In the genomic region with DNA sequence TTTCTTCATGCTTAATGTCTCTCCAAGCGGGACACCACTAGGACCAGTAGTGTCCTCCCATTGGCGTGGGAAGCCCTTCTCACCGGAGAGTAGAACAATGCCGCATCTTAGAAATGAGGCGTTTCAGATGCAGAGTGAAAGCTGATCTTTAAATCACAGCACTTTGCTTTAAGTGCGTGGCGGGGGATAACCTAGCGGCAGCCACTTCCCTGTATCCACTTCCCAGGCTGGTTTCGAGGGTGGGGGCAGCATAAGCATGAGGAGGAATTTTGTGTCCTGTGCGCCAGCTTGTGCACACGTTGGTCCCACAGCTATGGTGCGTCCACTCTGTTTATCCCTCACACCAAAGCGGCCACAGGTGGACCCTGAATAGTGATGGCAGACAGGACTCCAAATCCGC, we compare ENCODE assay signal across 10 cellular contexts.
DNase-seq lines count a peak whose midpoint lies in the region; ATAC-seq, FAIRE-seq and TF ChIP-seq lines count a peak whose summit lies in the region.
"Had no signal": no experiment of that assay in that cellular context is flagged by ENCODE, and none has a peak within 500 bp of the region (broad histone marks: within the 10 kb centered on the region; RNA-seq: fewer than 3 reads in every experiment).

No MANE protein-coding gene starts in this region.

- intact Hi-C loops in vagina (cut with DNase I) = no loop called here

- no peak for FAIRE-seq in GM19239 (lab: Jason Lieb, UNC)

- H3K4me3 ChIP-seq in vagina = no peak overlapping the region

- TF ChIP-seq CTCF in vagina (IDR thresholded peaks at IDR 0.05) = no peak

- H3K27me3 ChIP-seq in vagina = no peaks in the 10 kb centered on the region

- H3K36me3 Mint-ChIP-seq in stimulated activated naive CD8-positive, alpha-beta T cell treated with anti-CD3 and anti-CD28 coated beads, Interleukin-15, Interleukin-2, amounts not matched to agents 100 ng/mL and 50 ng/mL, for 24 hours (ENCODE audit: low read depth) = peaks cover 34% of the 10 kb centered on the region
- peaks cover 9 to 59% of the 10 kb centered on the region in 2 donors for H3K36me3 Mint-ChIP-seq in activated naive CD4-positive, alpha-beta T cell treated with anti-CD3 and anti-CD28 coated beads, Interleukin-2, amount 50 U/mL, for 72 hours
- peaks cover 7% of the 10 kb centered on the region for H3K36me3 Mint-ChIP-seq in natural killer cell treated with Interleukin-12 subunit alpha and Interleukin-12 subunit beta and Interleukin-15 and Interleukin-18, amount 100 ng/mL, for 72 hours

- TF ChIP-seq POLR2A in vagina (IDR thresholded peaks at IDR 0.05) = no peak

- peaks cover 80% of the 10 kb centered on the region for H3K4me1 ChIP-seq in vagina

- no peak for ATAC-seq in stimulated activated naive CD8-positive, alpha-beta T cell treated with anti-CD3 and anti-CD28 coated beads, Interleukin-15, amount 100 ng/mL, for 72 hours
- ATAC-seq in activated naive CD4-positive, alpha-beta T cell treated with anti-CD3 and anti-CD28 coated beads, Interleukin-2, amount 50 U/mL, for 72 hours = no peak
- ATAC-seq in natural killer cell treated with Interleukin-12 subunit alpha and Interleukin-12 subunit beta and Interleukin-15 and Interleukin-18, amount 100 ng/mL, for 72 hours = no peak
- ATAC-seq in GM21737 (IDR thresholded peaks at IDR 0.05; ENCODE audit: unreplicated experiment) = no peak
- no peak for ATAC-seq in HG03571 (IDR thresholded peaks at IDR 0.05; ENCODE audit: unreplicated experiment)

- H3K36me3 ChIP-seq in vagina = no peaks in the 10 kb centered on the region

- no peaks in the 10 kb centered on the region for H3K9me3 ChIP-seq in vagina

- no peak for DNase-seq in stimulated activated naive CD8-positive, alpha-beta T cell treated with anti-CD3 and anti-CD28 coated beads, Interleukin-15, amount 100 ng/mL, for 72 hours
- no peak for DNase-seq in activated naive CD4-positive, alpha-beta T cell treated with anti-CD3 and anti-CD28 coated beads, Interleukin-2, amount 50 U/mL, for 72 hours (ENCODE audit: low spot score in 2 of 2)
- DNase-seq in natural killer cell treated with Interleukin-12 subunit alpha and Interleukin-12 subunit beta and Interleukin-15 and Interleukin-18, amount 100 ng/mL, for 72 hours (ENCODE audit: low spot score) = no peak
- no peak for DNase-seq in vagina (ENCODE audit: extremely low spot score in 2 of 2)
- no peak for DNase-seq in GM19239 (ENCODE audit: insufficient read length, low spot score)
- DNase-seq: stimulated activated CD4-positive, alpha-beta T cell treated with anti-CD3 and anti-CD28 coated beads, Interleukin-2, amount 100 ng/mL, for 24 hours had no signal

- H3K27me3 Mint-ChIP-seq in stimulated activated naive CD8-positive, alpha-beta T cell treated with anti-CD3 and anti-CD28 coated beads, Interleukin-15, Interleukin-2, amounts not matched to agents 100 ng/mL and 50 ng/mL, for 24 hours = no peaks in the 10 kb centered on the region
- H3K27me3 Mint-ChIP-seq in stimulated activated naive CD8-positive, alpha-beta T cell treated with anti-CD3 and anti-CD28 coated beads, Interleukin-15, amount 100 ng/mL, for 72 hours = no peaks in the 10 kb centered on the region
- no peaks in the 10 kb centered on the region for H3K27me3 Mint-ChIP-seq in natural killer cell treated with Interleukin-12 subunit alpha and Interleukin-12 subunit beta and Interleukin-15 and Interleukin-18, amount 100 ng/mL, for 72 hours

- H3K27ac ChIP-seq in vagina = peak overlapping the region; percentile 82

- H3K4me1 Mint-ChIP-seq in stimulated activated naive CD8-positive, alpha-beta T cell treated with anti-CD3 and anti-CD28 coated beads, Interleukin-15, Interleukin-2, amounts not matched to agents 100 ng/mL and 50 ng/mL, for 24 hours (ENCODE audit: low read depth) = peaks cover 98% of the 10 kb centered on the region
- H3K4me1 Mint-ChIP-seq in stimulated activated naive CD8-positive, alpha-beta T cell treated with anti-CD3 and anti-CD28 coated beads, Interleukin-15, amount 100 ng/mL, for 72 hours = peaks cover 97% of the 10 kb centered on the region
- peaks cover 91 to 94% of the 10 kb centered on the region in 2 donors for H3K4me1 Mint-ChIP-seq in natural killer cell treated with Interleukin-12 subunit alpha and Interleukin-12 subunit beta and Interleukin-15 and Interleukin-18, amount 100 ng/mL, for 72 hours (ENCODE audit: low read depth in 2 of 2)

- H3K27ac Mint-ChIP-seq in stimulated activated naive CD8-positive, alpha-beta T cell treated with anti-CD3 and anti-CD28 coated beads, Interleukin-15, Interleukin-2, amounts not matched to agents 100 ng/mL and 50 ng/mL, for 24 hours = peak overlapping the region; percentile 78
- peak overlapping the region in 1 of 2 donors; percentile 52 for H3K27ac Mint-ChIP-seq in stimulated activated naive CD8-positive, alpha-beta T cell treated with anti-CD3 and anti-CD28 coated beads, Interleukin-15, amount 100 ng/mL, for 72 hours
- H3K27ac Mint-ChIP-seq in activated naive CD4-positive, alpha-beta T cell treated with anti-CD3 and anti-CD28 coated beads, Interleukin-2, amount 50 U/mL, for 72 hours = peak overlapping the region; percentile 96
- H3K27ac Mint-ChIP-seq in natural killer cell treated with Interleukin-12 subunit alpha and Interleukin-12 subunit beta and Interleukin-15 and Interleukin-18, amount 100 ng/mL, for 72 hours = peak overlapping the region; percentile 95 to 97

- no peak overlapping the region for H3K4me3 Mint-ChIP-seq in stimulated activated naive CD8-positive, alpha-beta T cell treated with anti-CD3 and anti-CD28 coated beads, Interleukin-15, Interleukin-2, amounts not matched to agents 100 ng/mL and 50 ng/mL, for 24 hours
- peak overlapping the region in 1 of 2 donors; percentile 36 for H3K4me3 Mint-ChIP-seq in stimulated activated naive CD8-positive, alpha-beta T cell treated with anti-CD3 and anti-CD28 coated beads, Interleukin-15, amount 100 ng/mL, for 72 hours
- peak overlapping the region; percentile 79 for H3K4me3 Mint-ChIP-seq in natural killer cell treated with Interleukin-12 subunit alpha and Interleukin-12 subunit beta and Interleukin-15 and Interleukin-18, amount 100 ng/mL, for 72 hours
- H3K4me3 Mint-ChIP-seq: mesothelial cell of epicardium had no signal

- no peaks in the 10 kb centered on the region for H3K9me3 Mint-ChIP-seq in stimulated activated naive CD8-positive, alpha-beta T cell treated with anti-CD3 and anti-CD28 coated beads, Interleukin-15, Interleukin-2, amounts not matched to agents 100 ng/mL and 50 ng/mL, for 24 hours
- no peaks in the 10 kb centered on the region for H3K9me3 Mint-ChIP-seq in stimulated activated naive CD8-positive, alpha-beta T cell treated with anti-CD3 and anti-CD28 coated beads, Interleukin-15, amount 100 ng/mL, for 72 hours
- no peaks in the 10 kb centered on the region for H3K9me3 Mint-ChIP-seq in activated naive CD4-positive, alpha-beta T cell treated with anti-CD3 and anti-CD28 coated beads, Interleukin-2, amount 50 U/mL, for 72 hours
- no peaks in the 10 kb centered on the region for H3K9me3 Mint-ChIP-seq in natural killer cell treated with Interleukin-12 subunit alpha and Interleukin-12 subunit beta and Interleukin-15 and Interleukin-18, amount 100 ng/mL, for 72 hours
- H3K9me3 Mint-ChIP-seq: mesothelial cell of epicardium had no signal
